16 cellular contexts compared by ENCODE assay signal in the genomic region with DNA sequence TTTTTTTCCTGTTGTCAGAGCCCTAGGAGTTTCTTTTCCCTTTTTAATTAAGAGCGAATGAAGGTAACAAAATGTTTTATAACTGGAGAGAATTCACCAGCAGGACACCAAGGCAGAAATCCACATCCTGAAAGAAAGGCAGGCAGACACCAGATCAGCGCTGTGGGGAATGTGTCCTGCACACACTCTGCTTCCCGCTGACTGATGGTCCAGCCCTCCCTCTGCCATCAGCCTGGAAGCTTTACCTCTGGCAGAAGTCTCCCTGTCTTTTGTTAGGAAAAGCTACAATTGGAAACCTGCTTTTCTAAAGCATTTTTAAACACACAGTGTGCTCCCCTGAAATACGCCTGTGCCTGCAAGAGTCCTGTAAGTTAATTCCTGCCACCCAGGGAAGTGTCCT.
DNase-seq lines count a peak whose midpoint lies in the region; ATAC-seq and TF ChIP-seq lines count a peak whose summit lies in the region.
"Had no signal": no experiment of that assay in that cellular context is flagged by ENCODE, and none has a peak within 500 bp of the region (broad histone marks: within the 10 kb centered on the region; RNA-seq: fewer than 3 reads in every experiment).

No MANE protein-coding gene starts in this region.

- no peak for TF ChIP-seq CTCF in type B pancreatic cell (conservative IDR thresholded peaks at IDR 0.05)

- DNase-seq in NCI-H2227 (lab: John Stamatoyannopoulos, UW; ENCODE audit: unreplicated experiment) (peak; percentile 33), cerebellar cortex (ENCODE audit: low spot score) (peak; percentile 91), iPS-NIHi7 (ENCODE audit: extremely low spot score) (peak; percentile 41), type B pancreatic cell (ENCODE audit: extremely low spot score, unreplicated experiment) (no peak), NCI-H748 treated with DMSO at 0.1 percent for 48 hours (lab: John Stamatoyannopoulos, UW) (no peak)
- no peak for DNase-seq in effector CD4-positive, alpha-beta T cell
- DNase-seq: BE2C; CD4-positive, alpha-beta memory T cell; DND-41; MV-4-11; NCI-H1436; NCI-H2081 treated with DMSO at 0.1 percent for 48 hours; NCI-H446 treated with DMSO at 0.1 percent for 48 hours; SHP77 had no signal

- no peak for ATAC-seq in HG02884 (IDR thresholded peaks at IDR 0.05; ENCODE audit: unreplicated experiment)

- peaks cover 17% of the 10 kb centered on the region for H3K4me1 Mint-ChIP-seq in type B pancreatic cell (ENCODE audit: unreplicated experiment)
- H3K4me1 Mint-ChIP-seq: CD4-positive, alpha-beta memory T cell; IgD-negative memory B cell had no signal

- peaks cover 69% of the 10 kb centered on the region for H3K27me3 Mint-ChIP-seq in type B pancreatic cell
- H3K27me3 Mint-ChIP-seq: CD4-positive, alpha-beta memory T cell; IgD-negative memory B cell had no signal

- no peaks in the 10 kb centered on the region for H3K9me3 Mint-ChIP-seq in type B pancreatic cell

- H3K36me3 Mint-ChIP-seq in type B pancreatic cell = no peaks in the 10 kb centered on the region
- H3K36me3 Mint-ChIP-seq: CD4-positive, alpha-beta memory T cell had no signal

- H3K4me3 Mint-ChIP-seq in type B pancreatic cell = peak overlapping the region; percentile 3
- H3K4me3 Mint-ChIP-seq: CD4-positive, alpha-beta memory T cell; IgD-negative memory B cell had no signal

- H3K27ac Mint-ChIP-seq in type B pancreatic cell = no peak overlapping the region
- H3K27ac Mint-ChIP-seq: CD4-positive, alpha-beta memory T cell; IgD-negative memory B cell had no signal

Comparison
In these comparisons a context has a peak if more than half of its experiments do, and no peak if none do; other contexts are left out.
1. DNase-seq: peak in NCI-H2227 (single experiment), cerebellar cortex (single experiment) and iPS-NIHi7 (single experiment); none in type B pancreatic cell (single experiment), NCI-H748 treated with DMSO at 0.1 percent for 48 hours (single experiment) and effector CD4-positive, alpha-beta T cell (single experiment).